Comparison of ENCODE assay signal across 8 cellular contexts in genomic region chr19:23817519-23817918, GRCh38. TPM values are rescaled to one million over a fixed set of nuclear protein-coding genes. Genes with fewer than 3 reads are reported as not detected.
DNase-seq lines count a peak whose midpoint lies in the region; ATAC-seq and TF ChIP-seq lines count a peak whose summit lies in the region.

No MANE protein-coding gene starts in this region.

- H3K27me3 ChIP-seq in thyroid gland = no peaks in the 10 kb centered on the region

- intact Hi-C loops in activated CD8-positive, alpha-beta T cell treated with anti-CD3 and anti-CD28 coated beads for 36 hours (cut with micrococcal nuclease) = no loop called here
- intact Hi-C loops in thyroid gland (cut with DNase I) = no loop called here

- ATAC-seq in activated CD8-positive, alpha-beta T cell treated with anti-CD3 and anti-CD28 coated beads for 36 hours = peak; percentile 66
- no peak for ATAC-seq in GM21360 (IDR thresholded peaks at IDR 0.05; ENCODE audit: unreplicated experiment)

- no peaks in the 10 kb centered on the region for H3K4me1 Mint-ChIP-seq in activated CD8-positive, alpha-beta T cell treated with anti-CD3 and anti-CD28 coated beads for 36 hours (ENCODE audit: low read depth)

- peak; percentile 15; the same call in 1 of the 2 replicates for TF ChIP-seq RAD21 in Ishikawa (IDR thresholded peaks at IDR 0.05; ENCODE audit: low read depth)

- H3K27me3 Mint-ChIP-seq in activated CD8-positive, alpha-beta T cell treated with anti-CD3 and anti-CD28 coated beads for 36 hours = no peaks in the 10 kb centered on the region

- H3K27ac Mint-ChIP-seq in activated CD8-positive, alpha-beta T cell treated with anti-CD3 and anti-CD28 coated beads for 36 hours = no peak overlapping the region

- peak; percentile 32 for TF ChIP-seq CTCF in activated CD8-positive, alpha-beta T cell treated with anti-CD3 and anti-CD28 coated beads for 36 hours (IDR thresholded peaks at IDR 0.05)
- peak in 2 of 6 experiments; percentile 29 to 38 for TF ChIP-seq CTCF in thyroid gland (IDR thresholded peaks at IDR 0.05)

- H3K27ac ChIP-seq in thyroid gland = no peak overlapping the region

- TF ChIP-seq EP300 in Ishikawa (IDR thresholded peaks at IDR 0.05; ENCODE audit: borderline replicate concordance) = no peak

- peaks cover 11% of the 10 kb centered on the region for H3K9me3 Mint-ChIP-seq in activated CD8-positive, alpha-beta T cell treated with anti-CD3 and anti-CD28 coated beads for 36 hours

- DNase-seq in DMS53 (lab: John Stamatoyannopoulos, UW) = peak; percentile 75
- DNase-seq in activated CD8-positive, alpha-beta T cell treated with anti-CD3 and anti-CD28 coated beads for 36 hours = peak; percentile 73
- DNase-seq in hepatic stellate cell (ENCODE audit: low spot score) = peak; percentile 7
- DNase-seq in thyroid gland = peak; percentile 22 to 39
- DNase-seq in UCSD-AML1 (lab: John Stamatoyannopoulos, UW; ENCODE audit: unreplicated experiment) = no peak
- DNase-seq in cerebellum (ENCODE audit: low spot score) = no peak

- no peak overlapping the region for H3K4me3 Mint-ChIP-seq in activated CD8-positive, alpha-beta T cell treated with anti-CD3 and anti-CD28 coated beads for 36 hours

- no peaks in the 10 kb centered on the region for H3K4me1 ChIP-seq in thyroid gland

- H3K36me3 Mint-ChIP-seq in activated CD8-positive, alpha-beta T cell treated with anti-CD3 and anti-CD28 coated beads for 36 hours (ENCODE audit: low read depth) = peaks cover 2% of the 10 kb centered on the region

- 67 to 70% methylated on average over 4 of the region's 4 CpGs for whole genome bisulfite sequencing in thyroid gland, 2 donors

- no peaks in the 10 kb centered on the region for H3K9me3 ChIP-seq in thyroid gland

- POLR2A ChIA-PET in activated CD8-positive, alpha-beta T cell treated with anti-CD3 and anti-CD28 coated beads for 36 hours (lab: Charles Lee) = interaction anchor here (0.6 to 0.7 kb wide), 3 partner anchors 35 to 86 kb away, joined by 3 to 4 read pairs (median 3); partner anchors contain the start of gene ZNF681

- no peak for TF ChIP-seq POLR2A in thyroid gland (IDR thresholded peaks at IDR 0.05)

- CTCF ChIA-PET in activated CD8-positive, alpha-beta T cell treated with anti-CD3 and anti-CD28 coated beads for 36 hours (lab: Charles Lee) = interaction anchor here (0.6 to 3.4 kb wide), 6 partner anchors 15 to 422 kb away, joined by 3 to 13 read pairs (median 4); partner anchors contain the start of genes ZNF681 and ZNF91

- H3K4me3 ChIP-seq in thyroid gland (replicated peaks in 1 of 3) = no peak overlapping the region

- H3K36me3 ChIP-seq in thyroid gland = no peaks in the 10 kb centered on the region

TF ChIP-seq in Ishikawa, 13 proteins besides CTCF, POLR2A, EP300 and RAD21:
- TF ChIP-seq CREB1 (IDR thresholded peaks at IDR 0.05; ENCODE audit: low read depth) = no peak
- TF ChIP-seq TCF12 (IDR thresholded peaks at IDR 0.05; ENCODE audit: low read depth) = no peak
- no peak for TF ChIP-seq NFIC (IDR thresholded peaks at IDR 0.05)
- TF ChIP-seq, protein P1, sequence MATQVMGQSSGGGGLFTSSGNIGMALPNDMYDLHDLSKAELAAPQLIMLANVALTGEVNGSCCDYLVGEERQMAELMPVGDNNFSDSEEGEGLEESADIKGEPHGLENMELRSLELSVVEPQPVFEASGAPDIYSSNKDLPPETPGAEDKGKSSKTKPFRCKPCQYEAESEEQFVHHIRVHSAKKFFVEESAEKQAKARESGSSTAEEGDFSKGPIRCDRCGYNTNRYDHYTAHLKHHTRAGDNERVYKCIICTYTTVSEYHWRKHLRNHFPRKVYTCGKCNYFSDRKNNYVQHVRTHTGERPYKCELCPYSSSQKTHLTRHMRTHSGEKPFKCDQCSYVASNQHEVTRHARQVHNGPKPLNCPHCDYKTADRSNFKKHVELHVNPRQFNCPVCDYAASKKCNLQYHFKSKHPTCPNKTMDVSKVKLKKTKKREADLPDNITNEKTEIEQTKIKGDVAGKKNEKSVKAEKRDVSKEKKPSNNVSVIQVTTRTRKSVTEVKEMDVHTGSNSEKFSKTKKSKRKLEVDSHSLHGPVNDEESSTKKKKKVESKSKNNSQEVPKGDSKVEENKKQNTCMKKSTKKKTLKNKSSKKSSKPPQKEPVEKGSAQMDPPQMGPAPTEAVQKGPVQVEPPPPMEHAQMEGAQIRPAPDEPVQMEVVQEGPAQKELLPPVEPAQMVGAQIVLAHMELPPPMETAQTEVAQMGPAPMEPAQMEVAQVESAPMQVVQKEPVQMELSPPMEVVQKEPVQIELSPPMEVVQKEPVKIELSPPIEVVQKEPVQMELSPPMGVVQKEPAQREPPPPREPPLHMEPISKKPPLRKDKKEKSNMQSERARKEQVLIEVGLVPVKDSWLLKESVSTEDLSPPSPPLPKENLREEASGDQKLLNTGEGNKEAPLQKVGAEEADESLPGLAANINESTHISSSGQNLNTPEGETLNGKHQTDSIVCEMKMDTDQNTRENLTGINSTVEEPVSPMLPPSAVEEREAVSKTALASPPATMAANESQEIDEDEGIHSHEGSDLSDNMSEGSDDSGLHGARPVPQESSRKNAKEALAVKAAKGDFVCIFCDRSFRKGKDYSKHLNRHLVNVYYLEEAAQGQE (IDR thresholded peaks at IDR 0.05; ENCODE audit: low read depth) = no peak
- no peak for TF ChIP-seq EGR1 (IDR thresholded peaks at IDR 0.05)
- TF ChIP-seq ZBTB7A (IDR thresholded peaks at IDR 0.05; ENCODE audit: low read depth) = no peak
- no peak for TF ChIP-seq CEBPB (IDR thresholded peaks at IDR 0.05)
- no peak for TF ChIP-seq USF1 (IDR thresholded peaks at IDR 0.05)
- TF ChIP-seq FOXM1 (IDR thresholded peaks at IDR 0.05; ENCODE audit: borderline replicate concordance, low read depth) = no peak
- TF ChIP-seq TAF1 (IDR thresholded peaks at IDR 0.05; ENCODE audit: low read depth) = no peak
- TF ChIP-seq, protein P2, sequence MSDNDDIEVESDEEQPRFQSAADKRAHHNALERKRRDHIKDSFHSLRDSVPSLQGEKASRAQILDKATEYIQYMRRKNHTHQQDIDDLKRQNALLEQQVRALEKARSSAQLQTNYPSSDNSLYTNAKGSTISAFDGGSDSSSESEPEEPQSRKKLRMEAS (IDR thresholded peaks at IDR 0.05) = no peak
- TF ChIP-seq TEAD4 (IDR thresholded peaks at IDR 0.05) = no peak
- no peak for TF ChIP-seq YY1 (IDR thresholded peaks at IDR 0.05; ENCODE audit: low read depth)
TF ChIP-seq in Ishikawa: peak in this region for 0.

RNA-seq across cellular contexts. Expression of gene ZNF681, which starts 58.8 kb away (rescaled TPM):
- total RNA-seq in activated CD8-positive, alpha-beta T cell treated with anti-CD3 and anti-CD28 coated beads for 36 hours = 1 to 10 TPM; 5.0 to 6.4 TPM
- total RNA-seq in thyroid gland (1 to 10 TPM; 1.6 to 4.5 (median 2.0) TPM), cerebellum (16.2 TPM)

Comparison
In these comparisons a context has a peak if more than half of its experiments do, and no peak if none do; other contexts are left out.
1. DNase-seq: peak in DMS53 (single experiment), activated CD8-positive, alpha-beta T cell treated with anti-CD3 and anti-CD28 coated beads for 36 hours (single experiment), hepatic stellate cell (single experiment) and thyroid gland (2 of 2); none in UCSD-AML1 (single experiment) and cerebellum (single experiment).